8 cellular contexts compared by ENCODE assay signal in genomic region chr22:36659762-36660509, GRCh38. TPM values are rescaled to one million over a fixed set of nuclear protein-coding genes. Genes with fewer than 3 reads are reported as not detected.
DNase-seq lines count a peak whose midpoint lies in the region; ATAC-seq lines count a peak whose summit lies in the region.

No MANE protein-coding gene starts in this region.

- no peaks in the 10 kb centered on the region for H3K9me3 ChIP-seq in effector memory CD4-positive, alpha-beta T cell (ENCODE audit: control insufficient read depth, low read length)

- no peak overlapping the region for H3K27ac ChIP-seq in effector memory CD4-positive, alpha-beta T cell (ENCODE audit: insufficient read depth, low read length, poor library complexity, severe bottlenecking)

- no peak overlapping the region for H3K4me3 ChIP-seq in effector memory CD4-positive, alpha-beta T cell (ENCODE audit: insufficient read depth, low read depth, low read length, poor library complexity, severe bottlenecking)

- DNase-seq in ACHN = peak; percentile 91
- peak; percentile 94 for DNase-seq in H4 (ENCODE audit: low spot score)
- DNase-seq in NOMO-1 treated with DMSO at 0.1 percent for 48 hours (lab: John Stamatoyannopoulos, UW; ENCODE audit: unreplicated experiment) = peak; percentile 51
- DNase-seq in brain pericyte (ENCODE audit: low read depth, low spot score) = peak; percentile 53
- peak; percentile 77 for DNase-seq in islet precursor cell
- peak; percentile 5 to 29 for DNase-seq in stimulated activated CD4-positive, alpha-beta T cell treated with anti-CD3 and anti-CD28 coated beads, Interleukin-1b, Interleukin-23, amount 100 ng/mL, for 4 hours (ENCODE audit: low read depth in 2 of 2)
- no peak for DNase-seq in effector memory CD4-positive, alpha-beta T cell

- no peaks in the 10 kb centered on the region for H3K36me3 ChIP-seq in effector memory CD4-positive, alpha-beta T cell (ENCODE audit: control insufficient read depth, insufficient read depth, low read length)

- ATAC-seq in HG03135 (IDR thresholded peaks at IDR 0.05; ENCODE audit: unreplicated experiment) = no peak

- H3K4me1 ChIP-seq in effector memory CD4-positive, alpha-beta T cell (ENCODE audit: control insufficient read depth, insufficient read depth, low read length, poor library complexity, severe bottlenecking) = no peaks in the 10 kb centered on the region

- in situ Hi-C loops in ACHN (cut with HindIII; ENCODE audit: low pct_ligation_motif_present, low pct_unique_long_range_greater_than_20kb, low sequenced_read_pairs) = no loop called here

- H3K27me3 ChIP-seq in effector memory CD4-positive, alpha-beta T cell (replicated peaks; ENCODE audit: control insufficient read depth, insufficient read depth, low read length, poor library complexity, severe bottlenecking) = peaks cover 4% of the 10 kb centered on the region

RNA-seq across cellular contexts. Expression of gene CACNG2, which starts 43.6 kb away (rescaled TPM):
- total RNA-seq in H4 (2014; rRNA removed; shearing (Covaris generic)) = not detected in 2 replicates

Comparison
In these comparisons a context has a peak if more than half of its experiments do, and no peak if none do; other contexts are left out.
1. DNase-seq: peak in ACHN (single experiment), H4 (single experiment), NOMO-1 treated with DMSO at 0.1 percent for 48 hours (single experiment), brain pericyte (single experiment), islet precursor cell (single experiment) and stimulated activated CD4-positive, alpha-beta T cell treated with anti-CD3 and anti-CD28 coated beads, Interleukin-1b, Interleukin-23, amount 100 ng/mL, for 4 hours (2 of 2); none in effector memory CD4-positive, alpha-beta T cell (0 of 3).